Comparison of ENCODE assay signal across 21 cellular contexts in the genomic region with DNA sequence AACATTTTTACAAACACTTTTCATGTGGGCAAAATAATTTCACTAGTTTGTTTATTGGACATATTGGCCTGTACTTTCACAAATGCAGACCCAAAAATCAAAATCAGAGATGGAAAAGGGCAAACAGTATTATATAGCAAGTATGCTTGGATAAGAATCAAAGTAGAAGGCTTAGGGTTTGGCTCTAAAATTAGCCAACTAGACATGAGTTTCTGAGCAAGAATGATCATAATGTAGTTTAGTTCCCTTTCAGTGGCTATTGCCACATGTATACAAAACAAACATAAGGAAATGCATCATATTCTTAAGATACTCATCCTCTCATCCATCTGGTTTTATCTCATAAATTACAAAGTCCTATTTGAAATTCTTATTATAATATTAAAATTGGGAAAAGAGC.
"Had no signal": no experiment of that assay in that cellular context is flagged by ENCODE, and none has a peak within 500 bp of the region (broad histone marks: within the 10 kb centered on the region; RNA-seq: fewer than 3 reads in every experiment).

No MANE protein-coding gene starts in this region.

- H3K9me3 ChIP-seq: thoracic aorta had no signal

- H3K27me3 ChIP-seq: foreskin keratinocyte, sigmoid colon, upper lobe of left lung had no signal

- H3K4me1 ChIP-seq: sigmoid colon had no signal

- DNase-seq: activated CD4-positive, alpha-beta memory T cell treated with anti-CD3 and anti-CD28 coated beads for 36 hours; activated CD4-positive, alpha-beta T cell treated with anti-CD3 and anti-CD28 coated beads for 4 hours; activated CD4-positive, CD25-positive, alpha-beta regulatory T cell; activated effector memory CD4-positive, alpha-beta T cell treated with Interleukin-2 at 50 U/mL for 16 hours; activated naive CD4-positive, alpha-beta T cell treated with anti-CD3 and anti-CD28 coated beads for 36 hours; activated naive CD8-positive, alpha-beta T cell treated with anti-CD3 and anti-CD28 coated beads, Interleukin-2, amount 10 ng/mL, durations not matched to agents 7 days and 5 days; activated T-cell treated with anti-CD3 and anti-CD28 coated beads, Interleukin-2, amount 50 U/mL, for 72 hours; cerebellar nuclear complex; cortex of kidney; effector CD8-positive, alpha-beta T cell; foreskin keratinocyte; hypothalamus; midbrain; natural killer cell; sigmoid colon; stimulated activated CD4-positive, alpha-beta T cell treated with anti-CD3 and anti-CD28 coated beads, Interleukin-2, amount 100 ng/mL, for 48 hours; stimulated activated CD8-positive, alpha-beta memory T cell treated with anti-CD3 and anti-CD28 coated beads, Interleukin-4, amount 100 ng/mL, for 48 hours; stimulated activated naive B cell treated with anti-CD40 and anti-IgM and Interleukin-4, amounts not matched to agents 10 μg/mL and 1 μg/mL and 100 μg/mL, for 72 hours; T-helper 17 cell; upper lobe of left lung had no signal

- H3K36me3 ChIP-seq: sigmoid colon, thoracic aorta, upper lobe of left lung had no signal

- H3K27ac ChIP-seq: foreskin keratinocyte, sigmoid colon, thoracic aorta, upper lobe of left lung had no signal

- H3K4me3 ChIP-seq: sigmoid colon, thoracic aorta, upper lobe of left lung had no signal

- ATAC-seq: activated T-cell treated with anti-CD3 and anti-CD28 coated beads, Interleukin-2, amount 50 U/mL, for 72 hours; foreskin keratinocyte; natural killer cell; stimulated activated naive B cell treated with anti-CD40 and anti-IgM and Interleukin-4, amounts not matched to agents 10 μg/mL and 1 μg/mL and 100 μg/mL, for 72 hours; T-helper 17 cell had no signal
